In genomic region chr5:160119905-160120266, GRCh38 we compare ENCODE assay signal across 8 cellular contexts. TPM values are rescaled to one million over a fixed set of nuclear protein-coding genes. Genes with fewer than 3 reads are reported as not detected.
DNase-seq lines count a peak whose midpoint lies in the region; ATAC-seq and TF ChIP-seq lines count a peak whose summit lies in the region.

No MANE protein-coding gene starts in this region.

- H3K27me3 ChIP-seq in CD4-positive, alpha-beta memory T cell (ENCODE audit: insufficient read depth, low read length): no peaks in the 10 kb centered on the region
- H3K27me3 ChIP-seq in WERI-Rb-1 (ENCODE audit: insufficient read depth, low read depth, severe bottlenecking): no peaks in the 10 kb centered on the region
- H3K27me3 ChIP-seq in lower lobe of right lung (ENCODE audit: low read depth): no peaks in the 10 kb centered on the region

- H3K27ac Mint-ChIP-seq in CD4-positive, alpha-beta memory T cell: peak overlapping the region; percentile 82 to 98 (median 91)

- CTCF ChIA-PET in CD4-positive, alpha-beta memory T cell (lab: Charles Lee; ENCODE audit: partially characterized antibody): no interaction called here

- intact Hi-C loops in CD4-positive, alpha-beta memory T cell (cut with micrococcal nuclease): loop anchor here (1.0 to 5.0 kb wide), 5 partner anchors 111 to 911 kb away; partner anchors contain the start of genes RNF145, SLU7, TTC1 and UBLCP1
- intact Hi-C loops in lower lobe of right lung (cut with DNase I): no loop called here

- ATAC-seq in GM21717 (IDR thresholded peaks at IDR 0.05; ENCODE audit: unreplicated experiment): peak; percentile 1
- no peak for ATAC-seq in lower lobe of right lung
- ATAC-seq in HG03159 (IDR thresholded peaks at IDR 0.05; ENCODE audit: unreplicated experiment): no peak

- no peaks in the 10 kb centered on the region for H3K9me3 Mint-ChIP-seq in CD4-positive, alpha-beta memory T cell

- peaks cover 0 to 4% of the 10 kb centered on the region in 2 donors for H3K27me3 Mint-ChIP-seq in CD4-positive, alpha-beta memory T cell

- H3K4me3 ChIP-seq in CD4-positive, alpha-beta memory T cell (ENCODE audit: low read length in 2 of 2): peak overlapping the region; percentile 33 to 54
- H3K4me3 ChIP-seq in WERI-Rb-1 (ENCODE audit: low read depth, low read length): peak overlapping the region; percentile 35
- peak overlapping the region; percentile 35 for H3K4me3 ChIP-seq in lower lobe of right lung

- peaks cover 11 to 15% of the 10 kb centered on the region in 2 donors for H3K36me3 Mint-ChIP-seq in CD4-positive, alpha-beta memory T cell

- peak overlapping the region; percentile 89 to 98 (median 92) for H3K4me3 Mint-ChIP-seq in CD4-positive, alpha-beta memory T cell

- no peaks in the 10 kb centered on the region for H3K9me3 ChIP-seq in CD4-positive, alpha-beta memory T cell (ENCODE audit: control insufficient read depth in 1 of 2, low read length in 2 of 2)
- no peaks in the 10 kb centered on the region for H3K9me3 ChIP-seq in WERI-Rb-1 (ENCODE audit: severe bottlenecking)
- H3K9me3 ChIP-seq in lower lobe of right lung: no peaks in the 10 kb centered on the region

- POLR2A ChIA-PET in CD4-positive, alpha-beta memory T cell (lab: Charles Lee; ENCODE audit: partially characterized antibody): interaction anchor here (1.4 to 1.9 kb wide), 2 partner anchors 101 to 111 kb away, joined by 3 to 8 read pairs; partner anchors contain the start of gene TTC1

- TF ChIP-seq CTCF in WERI-Rb-1 (IDR thresholded peaks at IDR 0.05; ENCODE audit: low read depth, low read length) (no peak), lower lobe of right lung (IDR thresholded peaks at IDR 0.05) (peak; percentile 29)

- peaks cover 12 to 23% (median 16%) of the 10 kb centered on the region in 4 donors for H3K4me1 Mint-ChIP-seq in CD4-positive, alpha-beta memory T cell

- H3K4me1 ChIP-seq in CD4-positive, alpha-beta memory T cell (ENCODE audit: insufficient read depth, low read length): peaks cover 14% of the 10 kb centered on the region
- peaks cover 16% of the 10 kb centered on the region for H3K4me1 ChIP-seq in lower lobe of right lung

- DNase-seq in CD4-positive, alpha-beta memory T cell: no peak
- no peak for DNase-seq in WERI-Rb-1
- DNase-seq in lower lobe of right lung: no peak
- DNase-seq in CD1c-positive myeloid dendritic cell (ENCODE audit: extremely low spot score): no peak
- no peak for DNase-seq in NCI-H2107 treated with DMSO at 0.1 percent for 48 hours (lab: John Stamatoyannopoulos, UW; ENCODE audit: unreplicated experiment)
- no peak for DNase-seq in HuH-7 (ENCODE audit: low spot score)

- peak overlapping the region; percentile 38 for H3K27ac ChIP-seq in CD4-positive, alpha-beta memory T cell (ENCODE audit: low read depth, low read length)
- H3K27ac ChIP-seq in WERI-Rb-1 (peak overlapping the region; percentile 26; the same call in 1 of the 2 replicates), lower lobe of right lung (no peak overlapping the region)

- H3K36me3 ChIP-seq in CD4-positive, alpha-beta memory T cell (ENCODE audit: insufficient read depth, low read length): peaks cover 2% of the 10 kb centered on the region
- H3K36me3 ChIP-seq in WERI-Rb-1: peaks cover 27% of the 10 kb centered on the region
- H3K36me3 ChIP-seq in lower lobe of right lung: peaks cover 25% of the 10 kb centered on the region

RNA-seq across cellular contexts. Expression of gene PWWP2A, which starts 0.6 kb away (rescaled TPM):
- total RNA-seq in CD4-positive, alpha-beta memory T cell: 10 to 100 TPM; 38.7 to 40.6 TPM
- 10 to 100 TPM; 29.6 to 32.4 TPM for polyA plus RNA-seq in CD4-positive, alpha-beta memory T cell
- total RNA-seq in lower lobe of right lung: 27.0 TPM
